Comparison of ENCODE assay signal across 17 cellular contexts in the genomic region with DNA sequence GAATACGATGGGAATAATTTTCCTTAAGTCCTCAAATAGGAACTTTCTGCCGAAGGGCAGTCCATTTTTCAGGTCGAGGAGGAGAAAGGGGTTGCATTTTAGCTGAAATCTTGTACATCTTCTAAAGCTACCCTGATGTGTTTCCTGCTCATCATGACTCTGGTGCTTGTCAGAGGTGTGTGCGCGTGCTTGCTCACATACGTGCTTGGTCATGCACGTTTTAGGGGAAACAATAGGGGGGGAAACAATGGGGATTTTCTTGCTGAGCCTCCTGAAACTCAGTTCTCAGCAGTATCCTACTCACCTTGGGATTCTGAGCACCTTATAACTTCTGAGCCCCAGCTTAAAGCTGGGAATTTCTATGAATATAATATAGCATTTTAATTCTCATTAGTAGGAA.
"Had no signal": no experiment of that assay in that cellular context is flagged by ENCODE, and none has a peak within 500 bp of the region (broad histone marks: within the 10 kb centered on the region; RNA-seq: fewer than 3 reads in every experiment).

No MANE protein-coding gene starts in this region.

- FAIRE-seq: islet of Langerhans had no signal

- H3K4me1 Mint-ChIP-seq: endodermal cell had no signal

- H3K9ac ChIP-seq: parathyroid adenoma had no signal

- H3K9me3 ChIP-seq: ascending aorta, breast epithelium had no signal

- H3K4me3 Mint-ChIP-seq: activated CD4-positive, alpha-beta T cell treated with anti-CD3 and anti-CD28 coated beads, Interleukin-2, amount 10 ng/mL, durations not matched to agents 7 days and 5 days; activated naive CD8-positive, alpha-beta T cell treated with anti-CD3 and anti-CD28 coated beads, Interleukin-2, amount 50 U/mL, for 24 hours; activated T-helper 1 cell treated with anti-CD3 and anti-CD28 coated beads, Interleukin-12 subunit alpha, Interleukin-12 subunit beta, Interleukin-2, Interleukin-4 antibody, amounts not matched to agents 30 ng/mL and 10 ng/mL and 1 ng/mL, durations not matched to agents 14 hours and 24 hours and 36 hours; endodermal cell; stimulated activated effector memory CD8-positive, alpha-beta T cell treated with anti-CD3 and anti-CD28 coated beads, Interleukin-12 subunit alpha, Interleukin-12 subunit beta, amount 100 ng/mL, for 72 hours; T-helper 2 cell treated with Interferon-gamma antibody and Interleukin-4, amounts not matched to agents 5 μg/mL and 100 μg/mL, for 36 hours had no signal

- H3K27ac ChIP-seq: ascending aorta, breast epithelium, parathyroid adenoma had no signal

- DNase-seq: activated CD4-positive, alpha-beta T cell treated with anti-CD3 and anti-CD28 coated beads, Interleukin-2, amount 10 ng/mL, durations not matched to agents 7 days and 5 days; activated CD8-positive, alpha-beta memory T cell treated with anti-CD3 and anti-CD28 coated beads, Interleukin-2, amount 50 U/mL, for 48 hours; activated naive CD4-positive, alpha-beta T cell; activated naive CD8-positive, alpha-beta T cell treated with anti-CD3 and anti-CD28 coated beads, Interleukin-2, amount 50 U/mL, for 24 hours; endodermal cell; midbrain; stimulated activated CD4-positive, alpha-beta T cell treated with anti-CD3 and anti-CD28 coated beads, Interleukin-12 subunit alpha, Interleukin-12 subunit beta, amount 100 ng/mL, for 4 hours; stimulated activated CD4-positive, alpha-beta T cell treated with anti-CD3 and anti-CD28 coated beads, Interleukin-2, amount 100 ng/mL, for 24 hours; trophoblast cell had no signal

- H3K27me3 Mint-ChIP-seq: activated CD4-positive, alpha-beta T cell treated with anti-CD3 and anti-CD28 coated beads, Interleukin-2, amount 10 ng/mL, durations not matched to agents 7 days and 5 days; activated naive CD8-positive, alpha-beta T cell treated with anti-CD3 and anti-CD28 coated beads, Interleukin-2, amount 50 U/mL, for 24 hours had no signal

- ATAC-seq: activated naive CD8-positive, alpha-beta T cell treated with anti-CD3 and anti-CD28 coated beads, Interleukin-2, amount 50 U/mL, for 24 hours; stimulated activated effector memory CD8-positive, alpha-beta T cell treated with anti-CD3 and anti-CD28 coated beads, Interleukin-12 subunit alpha, Interleukin-12 subunit beta, amount 100 ng/mL, for 72 hours had no signal

- H3K27ac Mint-ChIP-seq: activated T-helper 1 cell treated with anti-CD3 and anti-CD28 coated beads, Interleukin-12 subunit alpha, Interleukin-12 subunit beta, Interleukin-2, Interleukin-4 antibody, amounts not matched to agents 30 ng/mL and 10 ng/mL and 1 ng/mL, durations not matched to agents 14 hours and 24 hours and 36 hours; stimulated activated effector memory CD8-positive, alpha-beta T cell treated with anti-CD3 and anti-CD28 coated beads, Interleukin-12 subunit alpha, Interleukin-12 subunit beta, amount 100 ng/mL, for 72 hours had no signal

- H3K9me3 Mint-ChIP-seq: activated CD4-positive, alpha-beta T cell treated with anti-CD3 and anti-CD28 coated beads, Interleukin-2, amount 10 ng/mL, durations not matched to agents 7 days and 5 days; activated naive CD8-positive, alpha-beta T cell treated with anti-CD3 and anti-CD28 coated beads, Interleukin-2, amount 50 U/mL, for 24 hours; activated T-helper 1 cell treated with anti-CD3 and anti-CD28 coated beads, Interleukin-12 subunit alpha, Interleukin-12 subunit beta, Interleukin-2, Interleukin-4 antibody, amounts not matched to agents 30 ng/mL and 10 ng/mL and 1 ng/mL, durations not matched to agents 14 hours and 24 hours and 36 hours; endodermal cell; stimulated activated effector memory CD8-positive, alpha-beta T cell treated with anti-CD3 and anti-CD28 coated beads, Interleukin-12 subunit alpha, Interleukin-12 subunit beta, amount 100 ng/mL, for 72 hours; T-helper 2 cell treated with Interferon-gamma antibody and Interleukin-4, amounts not matched to agents 5 μg/mL and 100 μg/mL, for 36 hours had no signal

- H3K79me2 ChIP-seq: parathyroid adenoma had no signal

- H3K4me3 ChIP-seq: ascending aorta, breast epithelium, lung had no signal

- H3K36me3 ChIP-seq: breast epithelium had no signal

- H3K27me3 ChIP-seq: ascending aorta, breast epithelium had no signal

- H3K4me1 ChIP-seq: ascending aorta, breast epithelium, parathyroid adenoma had no signal

- H2AFZ ChIP-seq: parathyroid adenoma had no signal
